In the genomic region with DNA sequence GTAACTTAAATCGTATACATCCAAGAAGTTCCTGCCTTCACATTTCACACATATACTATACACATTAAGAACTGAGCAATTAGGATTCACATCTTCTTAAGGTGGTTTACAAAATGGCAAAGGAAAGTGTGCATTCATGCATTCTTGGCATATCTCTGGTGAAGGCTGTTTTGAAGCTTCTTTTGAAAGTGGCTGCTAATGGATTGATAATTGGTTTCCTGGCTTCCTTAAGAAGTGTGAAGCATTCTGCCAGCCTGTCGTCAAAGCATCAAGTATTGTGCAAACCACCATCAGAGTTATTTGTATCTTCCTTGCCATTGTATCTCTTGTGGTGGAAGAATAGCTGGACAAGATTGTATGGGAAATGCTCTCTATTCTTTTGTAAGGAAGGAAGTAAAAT, we compare ENCODE assay signal across 1 cellular context.
TF ChIP-seq lines count a peak whose summit lies in the region.

No MANE protein-coding gene starts in this region.

TF ChIP-seq in neural cell, 6 proteins besides CTCF, POLR2A, EP300 and RAD21 (continued from another document):
- TF ChIP-seq, protein P1, sequence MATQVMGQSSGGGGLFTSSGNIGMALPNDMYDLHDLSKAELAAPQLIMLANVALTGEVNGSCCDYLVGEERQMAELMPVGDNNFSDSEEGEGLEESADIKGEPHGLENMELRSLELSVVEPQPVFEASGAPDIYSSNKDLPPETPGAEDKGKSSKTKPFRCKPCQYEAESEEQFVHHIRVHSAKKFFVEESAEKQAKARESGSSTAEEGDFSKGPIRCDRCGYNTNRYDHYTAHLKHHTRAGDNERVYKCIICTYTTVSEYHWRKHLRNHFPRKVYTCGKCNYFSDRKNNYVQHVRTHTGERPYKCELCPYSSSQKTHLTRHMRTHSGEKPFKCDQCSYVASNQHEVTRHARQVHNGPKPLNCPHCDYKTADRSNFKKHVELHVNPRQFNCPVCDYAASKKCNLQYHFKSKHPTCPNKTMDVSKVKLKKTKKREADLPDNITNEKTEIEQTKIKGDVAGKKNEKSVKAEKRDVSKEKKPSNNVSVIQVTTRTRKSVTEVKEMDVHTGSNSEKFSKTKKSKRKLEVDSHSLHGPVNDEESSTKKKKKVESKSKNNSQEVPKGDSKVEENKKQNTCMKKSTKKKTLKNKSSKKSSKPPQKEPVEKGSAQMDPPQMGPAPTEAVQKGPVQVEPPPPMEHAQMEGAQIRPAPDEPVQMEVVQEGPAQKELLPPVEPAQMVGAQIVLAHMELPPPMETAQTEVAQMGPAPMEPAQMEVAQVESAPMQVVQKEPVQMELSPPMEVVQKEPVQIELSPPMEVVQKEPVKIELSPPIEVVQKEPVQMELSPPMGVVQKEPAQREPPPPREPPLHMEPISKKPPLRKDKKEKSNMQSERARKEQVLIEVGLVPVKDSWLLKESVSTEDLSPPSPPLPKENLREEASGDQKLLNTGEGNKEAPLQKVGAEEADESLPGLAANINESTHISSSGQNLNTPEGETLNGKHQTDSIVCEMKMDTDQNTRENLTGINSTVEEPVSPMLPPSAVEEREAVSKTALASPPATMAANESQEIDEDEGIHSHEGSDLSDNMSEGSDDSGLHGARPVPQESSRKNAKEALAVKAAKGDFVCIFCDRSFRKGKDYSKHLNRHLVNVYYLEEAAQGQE (IDR thresholded peaks at IDR 0.05; ENCODE audit: borderline replicate concordance) = no peak
- TF ChIP-seq SMC3 (conservative IDR thresholded peaks at IDR 0.05; ENCODE audit: poor library complexity) = no peak
- TF ChIP-seq MXI1 (conservative IDR thresholded peaks at IDR 0.05; ENCODE audit: poor library complexity, severe bottlenecking) = no peak
